ENCODE assay signal across 1 cellular context in the genomic region with DNA sequence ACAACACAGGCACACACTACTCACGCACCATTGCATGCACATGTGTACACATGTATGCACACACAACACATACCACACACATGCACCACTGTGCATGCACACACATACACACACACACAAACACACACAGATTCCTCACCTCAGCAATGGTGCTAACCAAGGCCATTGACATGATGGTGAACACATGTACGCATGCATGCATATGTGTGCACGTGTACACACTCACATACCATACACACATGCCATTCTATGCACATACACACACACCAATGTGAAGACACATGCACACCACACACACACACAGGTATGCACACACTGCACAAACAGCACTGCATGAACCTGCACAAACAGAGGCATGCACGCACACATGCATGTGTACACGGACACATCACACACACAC.
TF ChIP-seq lines count a peak whose summit lies in the region.

No MANE protein-coding gene starts in this region.

TF ChIP-seq in GM12878, 131 proteins besides CTCF, POLR2A, EP300 and RAD21:
- TF ChIP-seq KLF5 (IDR thresholded peaks at IDR 0.05; ENCODE audit: partially characterized antibody) (no peak), ATF2 (IDR thresholded peaks at IDR 0.05; ENCODE audit: low read length) (no peak), NR2C2 (IDR thresholded peaks at IDR 0.05; ENCODE audit: borderline replicate concordance, control insufficient read depth, insufficient read length, low read depth) (peak; percentile 59)
